8 cellular contexts compared by ENCODE assay signal in the genomic region with DNA sequence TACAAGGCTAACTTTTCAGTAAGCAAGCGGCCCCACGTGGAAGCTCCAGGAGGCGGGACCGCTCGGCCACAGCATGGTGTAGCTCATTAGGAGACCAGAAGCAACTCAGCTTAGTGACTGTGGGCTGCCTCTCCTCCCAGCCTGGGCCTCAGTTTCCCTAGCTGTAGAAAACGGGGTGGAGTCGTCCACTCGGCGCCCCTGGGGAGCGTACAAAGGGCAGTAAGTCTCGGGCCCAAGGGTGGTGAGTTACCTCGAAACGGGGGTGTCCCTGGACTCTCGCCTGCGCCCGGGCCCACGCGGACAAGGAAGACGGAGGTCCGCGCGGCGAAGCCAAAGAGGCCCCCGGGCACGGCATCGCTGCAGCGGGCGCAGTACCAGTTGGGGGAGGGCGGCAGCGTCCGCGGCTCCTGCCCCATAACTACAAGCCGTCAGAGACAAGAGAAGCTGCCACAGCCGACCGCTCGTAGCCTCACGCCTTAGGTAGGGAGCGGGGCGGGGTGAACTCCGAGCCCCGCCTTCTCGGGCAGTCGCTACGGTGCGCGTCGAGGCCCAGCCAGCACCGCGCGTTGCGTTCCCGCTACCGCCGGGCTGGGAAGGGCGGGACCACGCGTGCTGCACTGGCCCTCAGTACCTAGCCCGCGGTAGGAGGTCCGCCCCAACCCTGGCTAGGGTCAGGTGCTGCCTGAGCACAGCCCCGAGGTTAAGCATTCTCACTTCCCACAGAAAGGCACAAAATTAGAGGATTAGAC. TPM values are rescaled to one million over a fixed set of nuclear protein-coding genes. Genes with fewer than 3 reads are reported as not detected.
DNase-seq lines count a peak whose midpoint lies in the region; ATAC-seq and TF ChIP-seq lines count a peak whose summit lies in the region.

A gene with protein sequence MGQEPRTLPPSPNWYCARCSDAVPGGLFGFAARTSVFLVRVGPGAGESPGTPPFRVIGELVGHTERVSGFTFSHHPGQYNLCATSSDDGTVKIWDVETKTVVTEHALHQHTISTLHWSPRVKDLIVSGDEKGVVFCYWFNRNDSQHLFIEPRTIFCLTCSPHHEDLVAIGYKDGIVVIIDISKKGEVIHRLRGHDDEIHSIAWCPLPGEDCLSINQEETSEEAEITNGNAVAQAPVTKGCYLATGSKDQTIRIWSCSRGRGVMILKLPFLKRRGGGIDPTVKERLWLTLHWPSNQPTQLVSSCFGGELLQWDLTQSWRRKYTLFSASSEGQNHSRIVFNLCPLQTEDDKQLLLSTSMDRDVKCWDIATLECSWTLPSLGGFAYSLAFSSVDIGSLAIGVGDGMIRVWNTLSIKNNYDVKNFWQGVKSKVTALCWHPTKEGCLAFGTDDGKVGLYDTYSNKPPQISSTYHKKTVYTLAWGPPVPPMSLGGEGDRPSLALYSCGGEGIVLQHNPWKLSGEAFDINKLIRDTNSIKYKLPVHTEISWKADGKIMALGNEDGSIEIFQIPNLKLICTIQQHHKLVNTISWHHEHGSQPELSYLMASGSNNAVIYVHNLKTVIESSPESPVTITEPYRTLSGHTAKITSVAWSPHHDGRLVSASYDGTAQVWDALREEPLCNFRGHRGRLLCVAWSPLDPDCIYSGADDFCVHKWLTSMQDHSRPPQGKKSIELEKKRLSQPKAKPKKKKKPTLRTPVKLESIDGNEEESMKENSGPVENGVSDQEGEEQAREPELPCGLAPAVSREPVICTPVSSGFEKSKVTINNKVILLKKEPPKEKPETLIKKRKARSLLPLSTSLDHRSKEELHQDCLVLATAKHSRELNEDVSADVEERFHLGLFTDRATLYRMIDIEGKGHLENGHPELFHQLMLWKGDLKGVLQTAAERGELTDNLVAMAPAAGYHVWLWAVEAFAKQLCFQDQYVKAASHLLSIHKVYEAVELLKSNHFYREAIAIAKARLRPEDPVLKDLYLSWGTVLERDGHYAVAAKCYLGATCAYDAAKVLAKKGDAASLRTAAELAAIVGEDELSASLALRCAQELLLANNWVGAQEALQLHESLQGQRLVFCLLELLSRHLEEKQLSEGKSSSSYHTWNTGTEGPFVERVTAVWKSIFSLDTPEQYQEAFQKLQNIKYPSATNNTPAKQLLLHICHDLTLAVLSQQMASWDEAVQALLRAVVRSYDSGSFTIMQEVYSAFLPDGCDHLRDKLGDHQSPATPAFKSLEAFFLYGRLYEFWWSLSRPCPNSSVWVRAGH (N-terminal part only) (minus strand): TSS at position 494 of the 749 bp plus-strand sequence. CDS start 78 bp downstream, at position 416.

- H3K4me1 ChIP-seq in right cardiac atrium (ENCODE audit: control insufficient read depth, insufficient read depth, low read length) (peaks cover 7% of the 10 kb centered on the region), uterus (peaks cover 0 to 9% of the 10 kb centered on the region in 2 donors)

- H3K4me3 ChIP-seq in right cardiac atrium (ENCODE audit: low read length) (peak within 1 kb of the TSS; percentile 70), uterus (peak within 1 kb of the TSS; percentile 49 to 81)

- in situ Hi-C loops in GM13977 (cut with MboI; ENCODE audit: low pct_unique_long_range_greater_than_20kb, low sequenced_read_pairs, unreplicated experiment), result no loop called here

- WGBS in right cardiac atrium, result under 1% methylated on average over 61 of the region's 61 CpGs

- DNase-seq in GM13977 (ENCODE audit: low spot score) (peak; percentile 93), NCI-H1417 treated with DMSO at 0.1 percent for 48 hours (lab: John Stamatoyannopoulos, UW) (peak; percentile 1), T-helper 2 cell (peak; percentile 63 to 91 (median 75)), anterior cingulate cortex (lab: John Stamatoyannopoulos, UW) (peak in 57 of 58 donors; percentile 34 to 86 (median 73)), right cardiac atrium (peak; percentile 89 to 95 (median 94)), putamen (ENCODE audit: low spot score) (peak; percentile 82), uterus (peak; percentile 74 to 85)

- TF ChIP-seq CTCF in GM13977 (IDR thresholded peaks at IDR 0.05; ENCODE audit: extremely low read depth, insufficient read depth, missing control alignments), result no peak
- peak in 1 of 4 experiments; percentile 5 for TF ChIP-seq CTCF in uterus (IDR thresholded peaks at IDR 0.05)

- ATAC-seq in HG02763 (IDR thresholded peaks at IDR 0.05; ENCODE audit: unreplicated experiment) (peak; percentile 85), right cardiac atrium (peak; percentile 96 to 97)

- H3K9me3 ChIP-seq in right cardiac atrium (ENCODE audit: control insufficient read depth, low read length) (no peaks in the 10 kb centered on the region), uterus (no peaks in the 10 kb centered on the region)

- H3K27ac ChIP-seq in right cardiac atrium (ENCODE audit: low read length) (peak within 1 kb of the TSS; percentile 26), uterus (peak within 1 kb of the TSS; percentile 48 to 79)

- H3K27me3 ChIP-seq in right cardiac atrium (ENCODE audit: control insufficient read depth, insufficient read depth) (no peaks in the 10 kb centered on the region), uterus (no peaks in the 10 kb centered on the region)

- H3K36me3 ChIP-seq in uterus, result no peaks in the 10 kb centered on the region

- intact Hi-C loops in right cardiac atrium (cut with DNase I), result no loop called here
- intact Hi-C loops in uterus (cut with DNase I; ENCODE audit: low total_unique reads), result loop anchor here (10.0 kb wide), 1 partner anchor 183 kb away; the partner anchor contains the start of gene LARP1

- peak in 1 of 2 donors; percentile 54 for TF ChIP-seq POLR2A in uterus (IDR thresholded peaks at IDR 0.05)

RNA-seq across cellular contexts. Expression of the gene that starts here (rescaled TPM):
- total RNA-seq in right cardiac atrium, result 10 to 100 TPM; 13.2 to 14.4 (median 13.9) TPM
- 5.1 TPM for polyA plus RNA-seq in right cardiac atrium
- total RNA-seq in uterus, result 10 to 100 TPM in 3 of 4 donors, 1 to 10 TPM in 1; 10.0 to 26.5 (median 19.3) TPM

Comparison
In these comparisons a context has a peak if more than half of its experiments do, and no peak if none do; other contexts are left out.
1. Peak in every context shown above with its lines: DNase-seq, ATAC-seq, H3K4me3 ChIP-seq and H3K27ac ChIP-seq.
2. DNase-seq: peak in every context shown above with its lines; median percentile 94 in right cardiac atrium; 93 in GM13977; 82 in putamen; 80 in uterus; 75 in T-helper 2 cell; 73 in anterior cingulate cortex; 1 in NCI-H1417 treated with DMSO at 0.1 percent for 48 hours.